In the genomic region with DNA sequence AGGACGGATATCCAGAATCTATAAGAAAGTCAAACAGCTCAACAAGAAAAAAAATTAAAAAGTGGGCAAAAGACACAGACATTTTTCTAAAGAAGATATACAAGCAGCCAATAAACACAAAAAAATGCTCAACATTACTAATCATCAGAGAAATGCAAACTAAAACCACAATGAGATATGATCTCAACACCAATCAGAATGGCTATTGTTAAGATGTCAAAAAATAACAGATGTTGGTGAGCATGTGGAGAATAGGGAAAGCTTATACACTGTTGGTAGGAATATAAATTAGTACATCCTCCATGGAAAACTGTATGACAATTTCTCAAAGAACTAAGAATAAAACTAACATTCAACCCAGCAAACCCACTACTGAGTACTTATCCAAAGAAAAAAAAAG, we compare ENCODE assay signal across 24 cellular contexts.
"Had no signal": no experiment of that assay in that cellular context is flagged by ENCODE, and none has a peak within 500 bp of the region (broad histone marks: within the 10 kb centered on the region; RNA-seq: fewer than 3 reads in every experiment).

No MANE protein-coding gene starts in this region.

- H3K4me1 Mint-ChIP-seq: activated B cell treated with CpG ODN at 0.5 μM for 24 hours; activated CD4-positive, alpha-beta T cell treated with anti-CD3 and anti-CD28 coated beads, Interleukin-2, amount 10 ng/mL, durations not matched to agents 24 days and 14 days; activated CD8-positive, alpha-beta memory T cell treated with anti-CD3 and anti-CD28 coated beads, Interleukin-2, amount 10 ng/mL, durations not matched to agents 7 days and 5 days; activated naive CD4-positive, alpha-beta T cell treated with anti-CD3 and anti-CD28 coated beads, Interleukin-2, amount 50 U/mL, for 24 hours; brain; T-cell had no signal

- H3K4me1 ChIP-seq: ascending aorta had no signal

- H3K9me3 Mint-ChIP-seq: activated B cell treated with CpG ODN at 0.5 μM for 24 hours; activated CD4-positive, alpha-beta T cell treated with anti-CD3 and anti-CD28 coated beads, Interleukin-2, amount 10 ng/mL, durations not matched to agents 24 days and 14 days; activated naive CD4-positive, alpha-beta T cell treated with anti-CD3 and anti-CD28 coated beads, Interleukin-2, amount 50 U/mL, for 24 hours; activated T-cell treated with anti-CD3 and anti-CD28 coated beads, Interleukin-2, amount 50 U/mL, for 24 hours; activated T-helper 1 cell treated with anti-CD3 and anti-CD28 coated beads, Interleukin-12 subunit alpha, Interleukin-12 subunit beta, Interleukin-2, Interleukin-4 antibody, amounts not matched to agents 30 ng/mL and 10 ng/mL and 1 ng/mL, durations not matched to agents 14 hours and 24 hours and 36 hours; T-cell had no signal

- H3K4me3 Mint-ChIP-seq: activated B cell treated with CpG ODN at 0.5 μM for 24 hours; activated CD4-positive, alpha-beta T cell treated with anti-CD3 and anti-CD28 coated beads, Interleukin-2, amount 10 ng/mL, durations not matched to agents 24 days and 14 days; activated CD8-positive, alpha-beta memory T cell treated with anti-CD3 and anti-CD28 coated beads, Interleukin-2, amount 10 ng/mL, durations not matched to agents 7 days and 5 days; activated naive CD4-positive, alpha-beta T cell treated with anti-CD3 and anti-CD28 coated beads, Interleukin-2, amount 50 U/mL, for 24 hours; activated T-cell treated with anti-CD3 and anti-CD28 coated beads, Interleukin-2, amount 50 U/mL, for 24 hours; activated T-helper 1 cell treated with anti-CD3 and anti-CD28 coated beads, Interleukin-12 subunit alpha, Interleukin-12 subunit beta, Interleukin-2, Interleukin-4 antibody, amounts not matched to agents 30 ng/mL and 10 ng/mL and 1 ng/mL, durations not matched to agents 14 hours and 24 hours and 36 hours; brain; T-cell had no signal

- H3K4me3 ChIP-seq: ascending aorta, cardiac muscle cell, PC-9 had no signal

- ATAC-seq: activated CD8-positive, alpha-beta memory T cell treated with anti-CD3 and anti-CD28 coated beads, Interleukin-2, amount 10 ng/mL, durations not matched to agents 7 days and 5 days; T-cell had no signal

- DNase-seq: activated B cell treated with CpG ODN at 0.5 μM for 24 hours; activated CD4-positive, alpha-beta T cell treated with anti-CD3 and anti-CD28 coated beads for 1 hour; activated CD4-positive, alpha-beta T cell treated with anti-CD3 and anti-CD28 coated beads, Interleukin-2, amount 10 ng/mL, durations not matched to agents 24 days and 14 days; activated CD4-positive, alpha-beta T cell treated with anti-CD3 and anti-CD28 coated beads, Interleukin-2, amount 50 U/mL, for 48 hours; activated CD8-positive, alpha-beta memory T cell treated with anti-CD3 and anti-CD28 coated beads, Interleukin-2, amount 10 ng/mL, durations not matched to agents 7 days and 5 days; activated effector memory CD4-positive, alpha-beta T cell treated with Interleukin-2 at 50 U/mL for 16 hours; activated naive CD4-positive, alpha-beta T cell; activated T-cell treated with anti-CD3 and anti-CD28 coated beads, Interleukin-2, amount 50 U/mL, for 24 hours; amniotic stem cell; NCI-H1092; NCI-H1417; NCI-H1930; NCI-H510A treated with DMSO at 0.1 percent for 48 hours; NCI-H69; SHP77 treated with DMSO at 0.1 percent for 48 hours; T-cell; T-helper 2 cell; T1000 had no signal

- H2AFZ ChIP-seq: PC-9 had no signal

- H3K27ac Mint-ChIP-seq: activated B cell treated with CpG ODN at 0.5 μM for 24 hours; activated CD4-positive, alpha-beta T cell treated with anti-CD3 and anti-CD28 coated beads, Interleukin-2, amount 10 ng/mL, durations not matched to agents 24 days and 14 days; activated CD8-positive, alpha-beta memory T cell treated with anti-CD3 and anti-CD28 coated beads, Interleukin-2, amount 10 ng/mL, durations not matched to agents 7 days and 5 days; activated naive CD4-positive, alpha-beta T cell treated with anti-CD3 and anti-CD28 coated beads, Interleukin-2, amount 50 U/mL, for 24 hours; activated T-cell treated with anti-CD3 and anti-CD28 coated beads, Interleukin-2, amount 50 U/mL, for 24 hours; activated T-helper 1 cell treated with anti-CD3 and anti-CD28 coated beads, Interleukin-12 subunit alpha, Interleukin-12 subunit beta, Interleukin-2, Interleukin-4 antibody, amounts not matched to agents 30 ng/mL and 10 ng/mL and 1 ng/mL, durations not matched to agents 14 hours and 24 hours and 36 hours; brain; T-cell had no signal

- H3K4me2 ChIP-seq: PC-9 had no signal

- H3K9me3 ChIP-seq: ascending aorta had no signal

- H3K36me3 Mint-ChIP-seq: activated CD8-positive, alpha-beta memory T cell treated with anti-CD3 and anti-CD28 coated beads, Interleukin-2, amount 10 ng/mL, durations not matched to agents 7 days and 5 days; activated naive CD4-positive, alpha-beta T cell treated with anti-CD3 and anti-CD28 coated beads, Interleukin-2, amount 50 U/mL, for 24 hours; brain; T-cell had no signal

- H3K27ac ChIP-seq: ascending aorta, cardiac muscle cell, PC-9 had no signal

- H3K36me3 ChIP-seq: ascending aorta, cardiac muscle cell had no signal

- H3K27me3 ChIP-seq: ascending aorta had no signal
